Comparison of ENCODE assay signal across 29 cellular contexts in genomic region chr11:34064291-34064690, GRCh38. TPM values are rescaled to one million over a fixed set of nuclear protein-coding genes. Genes with fewer than 3 reads are reported as not detected.
DNase-seq lines count a peak whose midpoint lies in the region; ATAC-seq and TF ChIP-seq lines count a peak whose summit lies in the region.
"Had no signal": no experiment of that assay in that cellular context is flagged by ENCODE, and none has a peak within 500 bp of the region (broad histone marks: within the 10 kb centered on the region; RNA-seq: fewer than 3 reads in every experiment).

No MANE protein-coding gene starts in this region.

- peaks cover 77% of the 10 kb centered on the region for H3K36me3 ChIP-seq in BLaER1
- peaks cover 88% of the 10 kb centered on the region for H3K36me3 ChIP-seq in SK-N-MC (ENCODE audit: insufficient read depth, low read length)
- H3K36me3 ChIP-seq in hepatocyte (replicated peaks; ENCODE audit: insufficient read depth, low read depth): no peaks in the 10 kb centered on the region
- H3K36me3 ChIP-seq in mucosa of descending colon (ENCODE audit: low read depth): no peaks in the 10 kb centered on the region
- H3K36me3 ChIP-seq: right atrium auricular region had no signal

- CTCF ChIA-PET in CD4-positive, alpha-beta T cell (lab: Charles Lee): interaction anchor here (0.7 kb wide), 1 partner anchor 1571 kb away, joined by 3 read pairs; no protein-coding TSS in a partner anchor
- CTCF ChIA-PET in RWPE1 (lab: Yijun Ruan, JAX): no interaction called here
- CTCF ChIA-PET in activated CD4-positive, alpha-beta memory T cell treated with anti-CD3 and anti-CD28 coated beads for 36 hours (lab: Charles Lee): interaction anchor here (0.8 to 2.3 kb wide), 3 partner anchors 12 to 428 kb away, joined by 3 to 7 read pairs (median 3); no protein-coding TSS in a partner anchor

- no peak for DNase-seq in CD4-positive, alpha-beta T cell
- DNase-seq in SK-N-MC (ENCODE audit: low read depth, low spot score) (no peak), hepatocyte (ENCODE audit: low spot score) (no peak), RWPE1 (ENCODE audit: low spot score) (no peak), kidney glomerular epithelial cell (lab: John Stamatoyannopoulos, UW) (no peak), mucosa of descending colon (no peak)
- no peak for DNase-seq in activated CD4-positive, alpha-beta memory T cell treated with anti-CD3 and anti-CD28 coated beads for 36 hours
- DNase-seq: activated CD4-positive, alpha-beta T cell treated with anti-CD3 and anti-CD28 coated beads for 4 hours; activated naive CD4-positive, alpha-beta T cell treated with anti-CD3 and anti-CD28 coated beads for 36 hours; amygdala; brain microvascular endothelial cell; C1 segment of cervical spinal cord; DND-41; dorsolateral prefrontal cortex; NCI-H1092; NCI-H187 treated with DMSO at 0.1 percent for 48 hours; NCI-H524 treated with DMSO at 0.1 percent for 48 hours; PC-3; posterior cingulate gyrus; SHP77; small intestine; stimulated activated naive CD4-positive, alpha-beta T cell; WERI-Rb-1 had no signal

- H3K9me2 ChIP-seq in hepatocyte (replicated peaks; ENCODE audit: insufficient read depth): no peaks in the 10 kb centered on the region

- 90% methylated on average over 2 of the region's 2 CpGs for WGBS in hepatocyte (ENCODE audit: low lambda C conversion rate, missing lambda C conversion rate)

- H4K20me1 ChIP-seq in BLaER1 (peaks cover 100% of the 10 kb centered on the region), hepatocyte (ENCODE audit: insufficient read depth, poor library complexity, severe bottlenecking) (peaks cover 97% of the 10 kb centered on the region)

- H3K9me3 ChIP-seq in BLaER1 (no peaks in the 10 kb centered on the region), SK-N-MC (ENCODE audit: low read depth, low read length) (no peaks in the 10 kb centered on the region), hepatocyte (ENCODE audit: low read depth) (no peaks in the 10 kb centered on the region), mucosa of descending colon (no peaks in the 10 kb centered on the region)
- H3K9me3 ChIP-seq in CD4-positive, alpha-beta T cell (ENCODE audit: control insufficient read depth, low read length): no peaks in the 10 kb centered on the region
- H3K9me3 ChIP-seq: right atrium auricular region, suprapubic skin had no signal

- no peak overlapping the region for H2AFZ ChIP-seq in hepatocyte
- H2AFZ ChIP-seq: GM23338, neural progenitor cell had no signal

- no peak for ATAC-seq in CD4-positive, alpha-beta T cell (ENCODE audit: poor library complexity)
- no peak for ATAC-seq in mucosa of descending colon
- ATAC-seq: GM23338, PC-3 had no signal

- H3K9ac ChIP-seq in BLaER1: no peak overlapping the region
- H3K9ac ChIP-seq in SK-N-MC (ENCODE audit: insufficient read length): no peak overlapping the region
- H3K9ac ChIP-seq: neural progenitor cell had no signal

- POLR2A ChIA-PET in CD4-positive, alpha-beta T cell (lab: Charles Lee): interaction anchor here (0.6 to 1.9 kb wide), 2 partner anchors 11 to 346 kb away, joined by 3 to 13 read pairs; no protein-coding TSS in a partner anchor
- POLR2A ChIA-PET in RWPE1 (lab: Yijun Ruan, JAX; ENCODE audit: low non-redundant PET): no interaction called here
- POLR2A ChIA-PET in activated CD4-positive, alpha-beta memory T cell treated with anti-CD3 and anti-CD28 coated beads for 36 hours (lab: Charles Lee): interaction anchor here (0.7 to 1.1 kb wide), 2 partner anchors 41 to 1820 kb away, joined by 3 read pairs; partner anchors contain the start of gene NAT10

- no peak overlapping the region for H3K4me3 Mint-ChIP-seq in CD4-positive, alpha-beta T cell
- no peak overlapping the region for H3K4me3 Mint-ChIP-seq in activated CD4-positive, alpha-beta memory T cell treated with anti-CD3 and anti-CD28 coated beads for 36 hours
- H3K4me3 Mint-ChIP-seq: activated naive CD4-positive, alpha-beta T cell treated with anti-CD3 and anti-CD28 coated beads for 36 hours; GM23338; neural progenitor cell had no signal

- H3K27me3 ChIP-seq in BLaER1 (no peaks in the 10 kb centered on the region), hepatocyte (no peaks in the 10 kb centered on the region)
- no peaks in the 10 kb centered on the region for H3K27me3 ChIP-seq in CD4-positive, alpha-beta T cell (ENCODE audit: control insufficient read depth, insufficient read depth, low read length)
- H3K27me3 ChIP-seq: brain microvascular endothelial cell, dorsolateral prefrontal cortex, neural progenitor cell, right atrium auricular region, suprapubic skin had no signal

- peaks cover 100% of the 10 kb centered on the region for H3K79me2 ChIP-seq in hepatocyte

- intact Hi-C loops in CD4-positive, alpha-beta T cell (cut with DNase I, micrococcal nuclease): no loop called here
- intact Hi-C loops in activated CD4-positive, alpha-beta memory T cell treated with anti-CD3 and anti-CD28 coated beads for 36 hours (cut with micrococcal nuclease): no loop called here
- intact Hi-C loops in mucosa of descending colon (cut with DNase I, micrococcal nuclease): no loop called here

- no peak overlapping the region for H3K27ac ChIP-seq in BLaER1
- H3K27ac ChIP-seq in CD4-positive, alpha-beta T cell (ENCODE audit: low read depth, low read length): no peak overlapping the region
- peak overlapping the region; percentile 45; the same call in 1 of the 2 replicates for H3K27ac ChIP-seq in SK-N-MC
- H3K27ac ChIP-seq in hepatocyte: peak overlapping the region; percentile 17
- H3K27ac ChIP-seq in RWPE1: no peak overlapping the region
- H3K27ac ChIP-seq: brain microvascular endothelial cell, dorsolateral prefrontal cortex, neural progenitor cell, right atrium auricular region, suprapubic skin, WERI-Rb-1 had no signal

- H3K4me2 ChIP-seq in BLaER1 (peak overlapping the region; percentile 18; the same call in 1 of the 2 replicates), hepatocyte (peak overlapping the region; percentile 7)
- H3K4me2 ChIP-seq: GM23338, neural progenitor cell had no signal

- H3K27me3 Mint-ChIP-seq in CD4-positive, alpha-beta T cell: no peaks in the 10 kb centered on the region
- H3K27me3 Mint-ChIP-seq in activated CD4-positive, alpha-beta memory T cell treated with anti-CD3 and anti-CD28 coated beads for 36 hours: no peaks in the 10 kb centered on the region

- H3K4me1 ChIP-seq in BLaER1: peaks cover 77% of the 10 kb centered on the region
- peaks cover 14% of the 10 kb centered on the region for H3K4me1 ChIP-seq in hepatocyte (ENCODE audit: insufficient read depth)
- peaks cover 33% of the 10 kb centered on the region for H3K4me1 ChIP-seq in mucosa of descending colon (ENCODE audit: low read depth)
- H3K4me1 ChIP-seq: neural progenitor cell had no signal

- TF ChIP-seq CTCF in CD4-positive, alpha-beta T cell (IDR thresholded peaks at IDR 0.05): no peak
- TF ChIP-seq CTCF in hepatocyte (IDR thresholded peaks at IDR 0.05; ENCODE audit: poor library complexity): no peak
- TF ChIP-seq CTCF in RWPE1 (conservative IDR thresholded peaks at IDR 0.05; ENCODE audit: low read depth): no peak
- TF ChIP-seq CTCF in mucosa of descending colon (IDR thresholded peaks at IDR 0.05): no peak

- H3K4me3 ChIP-seq in BLaER1 (no peak overlapping the region), SK-N-MC (no peak overlapping the region), hepatocyte (no peak overlapping the region), mucosa of descending colon (no peak overlapping the region)
- H3K4me3 ChIP-seq: dorsolateral prefrontal cortex, GM23338, lung, neural progenitor cell, right atrium auricular region, suprapubic skin had no signal

- H3K36me3 Mint-ChIP-seq in CD4-positive, alpha-beta T cell (ENCODE audit: low read depth): peaks cover 70% of the 10 kb centered on the region
- peaks cover 19% of the 10 kb centered on the region for H3K36me3 Mint-ChIP-seq in activated CD4-positive, alpha-beta memory T cell treated with anti-CD3 and anti-CD28 coated beads for 36 hours

- no peaks in the 10 kb centered on the region for H3K9me3 Mint-ChIP-seq in CD4-positive, alpha-beta T cell
- H3K9me3 Mint-ChIP-seq in activated CD4-positive, alpha-beta memory T cell treated with anti-CD3 and anti-CD28 coated beads for 36 hours: no peaks in the 10 kb centered on the region
- H3K9me3 Mint-ChIP-seq: activated naive CD4-positive, alpha-beta T cell treated with anti-CD3 and anti-CD28 coated beads for 36 hours; GM23338; neural progenitor cell had no signal

- H3K4me1 Mint-ChIP-seq in CD4-positive, alpha-beta T cell (ENCODE audit: low read depth): peaks cover 67% of the 10 kb centered on the region
- H3K4me1 Mint-ChIP-seq in activated CD4-positive, alpha-beta memory T cell treated with anti-CD3 and anti-CD28 coated beads for 36 hours (ENCODE audit: low read depth): peaks cover 56% of the 10 kb centered on the region

- H3K27ac Mint-ChIP-seq in CD4-positive, alpha-beta T cell: peak overlapping the region; percentile 66
- H3K27ac Mint-ChIP-seq in activated CD4-positive, alpha-beta memory T cell treated with anti-CD3 and anti-CD28 coated beads for 36 hours: no peak overlapping the region
- H3K27ac Mint-ChIP-seq: activated naive CD4-positive, alpha-beta T cell treated with anti-CD3 and anti-CD28 coated beads for 36 hours; GM23338; neural progenitor cell had no signal

RNA-seq across cellular contexts. Expression of gene CAPRIN1, which starts 12.8 kb away (rescaled TPM):
- total RNA-seq in CD4-positive, alpha-beta T cell: 100 to 1,000 TPM; 107 TPM
- total RNA-seq in hepatocyte (189 and 217 TPM in 2 replicates), mucosa of descending colon (100 to 1,000 TPM; 157 to 175 (median 172) TPM)
- 85.1 and 102 TPM in 2 replicates for polyA plus RNA-seq in hepatocyte
- total RNA-seq in activated CD4-positive, alpha-beta memory T cell treated with anti-CD3 and anti-CD28 coated beads for 36 hours: 100 to 1,000 TPM; 261 to 264 TPM

RNA-seq across cellular contexts. Expression of gene NAT10, which starts 41.1 kb away (rescaled TPM):
- 10 to 100 TPM; 50.1 to 55.6 TPM for total RNA-seq in CD4-positive, alpha-beta T cell
- total RNA-seq in hepatocyte (20.5 and 27.6 TPM in 2 replicates), mucosa of descending colon (10 to 100 TPM; 29.6 to 34.4 (median 30.7) TPM)
- 18.3 and 21.6 TPM in 2 replicates for polyA plus RNA-seq in hepatocyte
- total RNA-seq in activated CD4-positive, alpha-beta memory T cell treated with anti-CD3 and anti-CD28 coated beads for 36 hours: 10 to 100 TPM; 84.7 to 87.6 TPM

Comparison
In these comparisons a context has a peak if more than half of its experiments do, and no peak if none do; other contexts are left out.
1. H3K27ac ChIP-seq: peak in SK-N-MC (single experiment) and hepatocyte (single experiment); none in BLaER1 (single experiment), CD4-positive, alpha-beta T cell (single experiment) and RWPE1 (single experiment).